In the genomic region with DNA sequence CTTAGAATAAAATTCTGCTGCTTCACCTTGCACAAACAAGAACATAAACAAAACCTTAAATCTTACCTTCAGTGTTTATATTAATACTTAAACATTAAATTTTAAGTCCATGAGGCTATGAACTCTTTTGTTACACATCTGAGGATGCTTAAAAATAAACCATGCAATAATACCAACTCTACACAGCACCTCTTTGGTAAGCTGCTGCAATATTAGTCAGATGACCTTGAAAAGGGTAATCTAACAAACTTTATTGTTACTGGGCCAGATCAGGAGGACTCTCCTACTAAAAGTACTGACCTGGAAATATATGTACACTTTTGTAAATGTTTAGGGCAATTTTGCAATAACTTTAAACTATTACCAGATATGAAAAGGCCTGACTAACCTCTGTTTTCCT, we compare ENCODE assay signal across 8 cellular contexts. TPM values are rescaled to one million over a fixed set of nuclear protein-coding genes. Genes with fewer than 3 reads are reported as not detected.
DNase-seq lines count a peak whose midpoint lies in the region; ATAC-seq and TF ChIP-seq lines count a peak whose summit lies in the region.

No MANE protein-coding gene starts in this region.

- H3K4me3 Mint-ChIP-seq in mesothelial cell of epicardium = peak overlapping the region; percentile 100

- peaks cover 18% of the 10 kb centered on the region for H3K27me3 Mint-ChIP-seq in mesothelial cell of epicardium (ENCODE audit: low read depth)

- H3K27ac Mint-ChIP-seq in mesothelial cell of epicardium = peak overlapping the region; percentile 98

- peak overlapping the region; percentile 96 for H3K27ac ChIP-seq in left ventricle myocardium inferior (replicated peaks)
- peak overlapping the region; percentile 69 for H3K27ac ChIP-seq in brain microvascular endothelial cell
- H3K27ac ChIP-seq in aorta (ENCODE audit: low read depth in 1 of 2, low read length in 2 of 2) = peak overlapping the region in 1 of 2 donors; percentile 50

- peaks cover 22% of the 10 kb centered on the region for H3K4me1 Mint-ChIP-seq in mesothelial cell of epicardium

- TF ChIP-seq CTCF in left ventricle myocardium inferior (IDR thresholded peaks at IDR 0.05; ENCODE audit: borderline replicate concordance) (no peak), brain microvascular endothelial cell (IDR thresholded peaks at IDR 0.05; ENCODE audit: low read depth, low read length, missing control alignments) (no peak), mesothelial cell of epicardium (IDR thresholded peaks at IDR 0.05; ENCODE audit: unreplicated experiment) (no peak)

- H3K9me3 ChIP-seq in left ventricle myocardium inferior (replicated peaks) (no peaks in the 10 kb centered on the region), aorta (ENCODE audit: control insufficient read depth, low read length) (no peaks in the 10 kb centered on the region)

- no peaks in the 10 kb centered on the region for H3K9me3 Mint-ChIP-seq in mesothelial cell of epicardium

- H3K36me3 ChIP-seq in left ventricle myocardium inferior (peaks cover 42% of the 10 kb centered on the region), brain microvascular endothelial cell (replicated peaks) (peaks cover 11% of the 10 kb centered on the region), aorta (ENCODE audit: control insufficient read depth in 1 of 2, insufficient read depth in 2 of 2, low read length in 1 of 2) (no peaks in the 10 kb centered on the region)

- ATAC-seq in left ventricle myocardium superior (no peak), aorta (ENCODE audit: low FRiP score) (no peak), GM21529 (IDR thresholded peaks at IDR 0.05; ENCODE audit: unreplicated experiment) (no peak)

- peaks cover 5% of the 10 kb centered on the region for H3K36me3 Mint-ChIP-seq in mesothelial cell of epicardium

- H3K4me3 ChIP-seq in left ventricle myocardium inferior (peak overlapping the region; percentile 97), brain microvascular endothelial cell (ENCODE audit: low read depth, low read length) (peak overlapping the region; percentile 92), aorta (ENCODE audit: low read length in 2 of 2) (peak overlapping the region; percentile 7 to 44)

- no peak for DNase-seq in left ventricle myocardium inferior
- no peak for DNase-seq in left ventricle myocardium superior
- DNase-seq in brain microvascular endothelial cell = no peak
- no peak for DNase-seq in mesothelial cell of epicardium (ENCODE audit: low spot score in 2 of 2, unreplicated experiment in 2 of 2)
- no peak for DNase-seq in aorta
- DNase-seq in stimulated activated CD4-positive, alpha-beta T cell treated with anti-CD3 and anti-CD28 coated beads, Interleukin-4, amount 100 ng/mL, for 24 hours = no peak
- DNase-seq in amygdala (lab: John Stamatoyannopoulos, UW) = no peak

- intact Hi-C loops in left ventricle myocardium inferior (cut with micrococcal nuclease) = no loop called here
- intact Hi-C loops in left ventricle myocardium superior (cut with micrococcal nuclease) = no loop called here
- intact Hi-C loops in aorta (cut with DNase I) = loop anchor here in 1 of 2 donors (2.0 kb wide), 1 partner anchor 63 kb away; a partner anchor contains a TSS

- H3K4me1 ChIP-seq in left ventricle myocardium inferior (peaks cover 33% of the 10 kb centered on the region), aorta (ENCODE audit: control insufficient read depth in 1 of 2, insufficient read depth in 2 of 2, low read length in 2 of 2) (peaks cover 0 to 2% of the 10 kb centered on the region in 2 donors)

- in situ Hi-C loops in brain microvascular endothelial cell (cut with HindIII; ENCODE audit: low pct_ligation_motif_present, low sequenced_read_pairs) = no loop called here

- no peaks in the 10 kb centered on the region for H3K27me3 ChIP-seq in left ventricle myocardium inferior (ENCODE audit: low read depth)
- H3K27me3 ChIP-seq in brain microvascular endothelial cell (replicated peaks) = no peaks in the 10 kb centered on the region
- H3K27me3 ChIP-seq in aorta (ENCODE audit: control insufficient read depth in 1 of 2, insufficient read depth in 2 of 2, low read length in 1 of 2) = no peaks in the 10 kb centered on the region

RNA-seq across cellular contexts. Expression of a gene that starts 0.8 kb away (rescaled TPM):
- 26.0 TPM for total RNA-seq in left ventricle myocardium inferior
- 29.3 TPM for total RNA-seq in left ventricle myocardium superior
- 61.0 to 64.2 TPM (median 62.8 TPM) in 3 replicates for total RNA-seq in mesothelial cell of epicardium
- total RNA-seq in aorta = 10 to 100 TPM; 31.4 to 40.1 TPM
- polyA plus RNA-seq in aorta = 10 to 100 TPM; 18.8 to 22.5 TPM

RNA-seq across cellular contexts. Expression of a gene that starts 21.9 kb away (rescaled TPM):
- 910 TPM for total RNA-seq in left ventricle myocardium inferior
- total RNA-seq in left ventricle myocardium superior = 923 TPM
- 524 to 556 TPM (median 530 TPM) in 3 replicates for total RNA-seq in mesothelial cell of epicardium
- total RNA-seq in aorta = 100 to 1,000 TPM; 549 to 607 TPM
- 100 to 1,000 TPM; 286 to 661 TPM for polyA plus RNA-seq in aorta

Comparison
In these comparisons a context has a peak if more than half of its experiments do, and no peak if none do; other contexts are left out.
1. H3K4me3 ChIP-seq: peak in every context shown above with its lines; median percentile 97 in left ventricle myocardium inferior; 92 in brain microvascular endothelial cell; 26 in aorta.